Comparison of ENCODE assay signal across 8 cellular contexts in the genomic region with DNA sequence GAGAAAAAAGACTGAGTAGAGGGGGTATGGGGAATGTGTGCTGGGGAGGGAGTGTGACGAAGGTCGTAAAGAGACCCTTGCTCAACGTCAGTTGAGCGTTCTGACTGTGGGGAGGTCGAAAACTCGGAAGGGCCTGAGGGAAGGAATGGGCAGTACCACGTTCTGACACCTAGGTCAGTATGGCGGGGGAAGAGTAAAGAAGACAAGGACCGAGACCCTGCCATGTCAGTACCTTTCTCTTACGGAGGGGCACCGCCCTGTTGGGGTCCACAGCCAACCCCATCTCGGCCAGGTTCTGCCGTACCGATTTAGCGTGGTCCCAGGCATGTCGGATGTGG. TPM values are rescaled to one million over a fixed set of nuclear protein-coding genes. Genes with fewer than 3 reads are reported as not detected.
DNase-seq lines count a peak whose midpoint lies in the region; ATAC-seq lines count a peak whose summit lies in the region.

No MANE protein-coding gene starts in this region.

- H3K4ac ChIP-seq in neuronal stem cell (ENCODE audit: low read length): no peak overlapping the region

- peak overlapping the region; percentile 82 for H3K9ac ChIP-seq in neuronal stem cell (ENCODE audit: low read depth, low read length, poor library complexity)

- no peak overlapping the region for H2BK5ac ChIP-seq in neuronal stem cell (ENCODE audit: low read length)

- H2AFZ ChIP-seq in neuronal stem cell (ENCODE audit: low read length): peak overlapping the region; percentile 92

- no peak overlapping the region for H4K91ac ChIP-seq in neuronal stem cell (ENCODE audit: low read depth, low read length, poor library complexity)

- no peak overlapping the region for H2BK120ac ChIP-seq in neuronal stem cell (ENCODE audit: low read depth, low read length)

- H3K4me3 Mint-ChIP-seq in activated naive CD4-positive, alpha-beta T cell treated with anti-CD3 and anti-CD28 coated beads, Interleukin-2, amount 50 U/mL, for 24 hours: peak overlapping the region; percentile 100

- H3K9me3 Mint-ChIP-seq in activated naive CD4-positive, alpha-beta T cell treated with anti-CD3 and anti-CD28 coated beads, Interleukin-2, amount 50 U/mL, for 24 hours: no peaks in the 10 kb centered on the region

- WGBS in esophagus, 2 donors: 0 to 1% methylated on average over 16 of the region's 16 CpGs
- no CpG with 5 or more reads among the region's 16 CpGs for WGBS in neuronal stem cell (ENCODE audit: extremely low coverage in 2 of 2, insufficient read length in 2 of 2, insufficient replicate concordance in 1 of 2), 2 donors

- H3K9me3 ChIP-seq in esophagus (ENCODE audit: control insufficient read depth in 2 of 2, insufficient read depth in 1 of 2, low read depth in 1 of 2, low read length in 1 of 2) (no peaks in the 10 kb centered on the region), neuronal stem cell (replicated peaks in 1 of 2; ENCODE audit: control insufficient read depth in 2 of 2, insufficient read depth in 1 of 2, low read depth in 1 of 2, low read length in 2 of 2) (no peaks in the 10 kb centered on the region)

- H3K27me3 ChIP-seq in esophagus (ENCODE audit: control insufficient read depth in 1 of 2, insufficient read depth in 2 of 2, low read length in 2 of 2) (no peaks in the 10 kb centered on the region), neuronal stem cell (ENCODE audit: control insufficient read depth in 3 of 3, insufficient read depth in 3 of 3, low read depth in 1 of 3, low read length in 3 of 3) (no peaks in the 10 kb centered on the region)

- peaks cover 4 to 42% of the 10 kb centered on the region in 2 donors for H3K36me3 ChIP-seq in esophagus (ENCODE audit: control insufficient read depth in 2 of 2, insufficient read depth in 2 of 2, low read length in 1 of 2)
- H3K36me3 ChIP-seq in neuronal stem cell (replicated peaks in 1 of 2; ENCODE audit: control insufficient read depth in 2 of 2, insufficient read depth in 2 of 2, low read length in 2 of 2): peaks cover 18 to 66% of the 10 kb centered on the region in 2 donors

- no peak for ATAC-seq in GM19035 (IDR thresholded peaks at IDR 0.05; ENCODE audit: unreplicated experiment)

- peak overlapping the region; percentile 75 to 81 for H3K4me3 ChIP-seq in esophagus (ENCODE audit: low read depth in 1 of 2, low read length in 2 of 2)
- H3K4me3 ChIP-seq in neuronal stem cell (ENCODE audit: low read length in 2 of 2): peak overlapping the region; percentile 84 to 88

- H3K18ac ChIP-seq in neuronal stem cell (ENCODE audit: low read length): no peak overlapping the region

- H3K36me3 Mint-ChIP-seq in activated naive CD4-positive, alpha-beta T cell treated with anti-CD3 and anti-CD28 coated beads, Interleukin-2, amount 50 U/mL, for 24 hours: peaks cover 27% of the 10 kb centered on the region

- no peak overlapping the region for H2BK12ac ChIP-seq in neuronal stem cell (ENCODE audit: low read length)

- H2AK5ac ChIP-seq in neuronal stem cell (ENCODE audit: low read depth, low read length): no peak overlapping the region

- peak overlapping the region; percentile 98 for H3K4me2 ChIP-seq in neuronal stem cell (ENCODE audit: insufficient read depth, low read length, poor library complexity, severe bottlenecking)

- peak overlapping the region; percentile 100 for H3K27ac Mint-ChIP-seq in activated naive CD4-positive, alpha-beta T cell treated with anti-CD3 and anti-CD28 coated beads, Interleukin-2, amount 50 U/mL, for 24 hours

- H2BK15ac ChIP-seq in neuronal stem cell (ENCODE audit: low read length): no peak overlapping the region

- H3K4me1 Mint-ChIP-seq in activated naive CD4-positive, alpha-beta T cell treated with anti-CD3 and anti-CD28 coated beads, Interleukin-2, amount 50 U/mL, for 24 hours: peaks cover 32% of the 10 kb centered on the region

- H3K14ac ChIP-seq in neuronal stem cell (ENCODE audit: low read length): peak overlapping the region; percentile 49

- no peak for DNase-seq in activated naive CD4-positive, alpha-beta T cell treated with Interleukin-2 at 50 U/mL for 16 hours
- DNase-seq in SK-N-DZ (ENCODE audit: low spot score) (peak; percentile 50), neuronal stem cell (ENCODE audit: low spot score) (no peak), NCI-H526 treated with DMSO at 0.1 percent for 48 hours (lab: John Stamatoyannopoulos, UW) (no peak), OCI-M1 (lab: John Stamatoyannopoulos, UW) (no peak)

- H3K4me1 ChIP-seq in esophagus (ENCODE audit: control insufficient read depth in 2 of 2, insufficient read depth in 2 of 2, low read length in 1 of 2) (peaks cover 0 to 2% of the 10 kb centered on the region in 2 donors), neuronal stem cell (ENCODE audit: control insufficient read depth in 2 of 2, insufficient read depth in 1 of 2, low read depth in 1 of 2, low read length in 2 of 2) (peaks cover 1 to 10% of the 10 kb centered on the region in 2 donors)

- peak overlapping the region; percentile 7 to 100 for H3K27ac ChIP-seq in esophagus (ENCODE audit: low read depth in 2 of 2, low read length in 1 of 2)
- no peak overlapping the region for H3K27ac ChIP-seq in neuronal stem cell (replicated peaks; ENCODE audit: low read length)

- H3K27me3 Mint-ChIP-seq in activated naive CD4-positive, alpha-beta T cell treated with anti-CD3 and anti-CD28 coated beads, Interleukin-2, amount 50 U/mL, for 24 hours: no peaks in the 10 kb centered on the region

- H3K79me1 ChIP-seq in neuronal stem cell (ENCODE audit: low read depth, low read length): peaks cover 3% of the 10 kb centered on the region

- no peak overlapping the region for H3K23ac ChIP-seq in neuronal stem cell (ENCODE audit: low read depth, low read length, poor library complexity)

- no peak overlapping the region for H4K8ac ChIP-seq in neuronal stem cell (ENCODE audit: low read depth, low read length)

RNA-seq across cellular contexts. Expression of gene NOP16, which starts 0.4 kb away (rescaled TPM):
- polyA plus RNA-seq in SK-N-DZ (2014; cell fraction: cytosol; rRNA removed): 39.6 and 43.4 TPM in 2 replicates
- 54.6 and 64.9 TPM in 2 replicates for polyA plus RNA-seq in SK-N-DZ (2014; cell fraction: nucleus; rRNA removed)
- polyA plus RNA-seq in esophagus: 10 to 100 TPM; 50.6 to 70.3 TPM
- polyA plus RNA-seq in neuronal stem cell (2013, experiment 1 of 2): 11.9 TPM
- polyA plus RNA-seq in neuronal stem cell (2013, experiment 2 of 2): 11.7 TPM

RNA-seq across cellular contexts. Expression of gene HIGD2A, which starts 0.6 kb away (rescaled TPM):
- 162 and 190 TPM in 2 replicates for polyA plus RNA-seq in SK-N-DZ (2014; cell fraction: cytosol; rRNA removed)
- polyA plus RNA-seq in SK-N-DZ (2014; cell fraction: nucleus; rRNA removed): 64.4 and 111 TPM in 2 replicates
- polyA plus RNA-seq in esophagus: 100 to 1,000 TPM; 151 to 163 TPM
- 247 TPM for polyA plus RNA-seq in neuronal stem cell (2013, experiment 1 of 2)
- polyA plus RNA-seq in neuronal stem cell (2013, experiment 2 of 2): 237 TPM

RNA-seq across cellular contexts. Expression of gene ARL10, which starts 22.7 kb away (rescaled TPM):
- polyA plus RNA-seq in SK-N-DZ (2014; cell fraction: cytosol; rRNA removed): 19.5 and 22.4 TPM in 2 replicates
- 26.2 and 29.9 TPM in 2 replicates for polyA plus RNA-seq in SK-N-DZ (2014; cell fraction: nucleus; rRNA removed)
- 1 to 10 TPM; 2.4 to 3.8 TPM for polyA plus RNA-seq in esophagus
- polyA plus RNA-seq in neuronal stem cell (2013, experiment 1 of 2): 8.4 TPM
- polyA plus RNA-seq in neuronal stem cell (2013, experiment 2 of 2): 8.8 TPM

RNA-seq across cellular contexts. Expression of gene KIAA1191, which starts 26.4 kb away (rescaled TPM):
- polyA plus RNA-seq in SK-N-DZ (2014; cell fraction: cytosol; rRNA removed): 83.3 and 85.1 TPM in 2 replicates
- polyA plus RNA-seq in SK-N-DZ (2014; cell fraction: nucleus; rRNA removed): 39.4 and 42.5 TPM in 2 replicates
- polyA plus RNA-seq in esophagus: 10 to 100 TPM; 41.8 to 44.4 TPM
- 142 TPM for polyA plus RNA-seq in neuronal stem cell (2013, experiment 1 of 2)
- polyA plus RNA-seq in neuronal stem cell (2013, experiment 2 of 2): 141 TPM

RNA-seq across cellular contexts. Expression of gene CLTB, which starts 28.4 kb away (rescaled TPM):
- polyA plus RNA-seq in SK-N-DZ (2014; cell fraction: cytosol; rRNA removed): 59.2 and 73.2 TPM in 2 replicates
- polyA plus RNA-seq in SK-N-DZ (2014; cell fraction: nucleus; rRNA removed): 54.4 and 67.0 TPM in 2 replicates
- 100 to 1,000 TPM; 517 to 730 TPM for polyA plus RNA-seq in esophagus
- polyA plus RNA-seq in neuronal stem cell (2013, experiment 1 of 2): 21.0 TPM
- polyA plus RNA-seq in neuronal stem cell (2013, experiment 2 of 2): 20.3 TPM
